24 cellular contexts compared by ENCODE assay signal in genomic region chr11:81342956-81343355, GRCh38.
"Had no signal": no experiment of that assay in that cellular context is flagged by ENCODE, and none has a peak within 500 bp of the region (broad histone marks: within the 10 kb centered on the region; RNA-seq: fewer than 3 reads in every experiment).

No MANE protein-coding gene starts in this region.

- H3K4me3 ChIP-seq: esophagus muscularis mucosa, heart right ventricle, left ventricle myocardium inferior, lung, sigmoid colon, tibial artery, upper lobe of right lung had no signal

- H3K36me3 ChIP-seq: esophagus muscularis mucosa, heart right ventricle, left ventricle myocardium inferior, sigmoid colon, tibial artery, upper lobe of right lung had no signal

- H3K9me3 ChIP-seq: esophagus muscularis mucosa, heart right ventricle, left ventricle myocardium inferior, sigmoid colon, tibial artery, upper lobe of right lung had no signal

- H3K4me1 Mint-ChIP-seq: activated B cell treated with CpG ODN at 0.5 μM for 24 hours; activated CD4-positive, alpha-beta T cell treated with anti-CD3 and anti-CD28 coated beads for 36 hours; nephron progenitor cell; stimulated activated memory B cell treated with anti-CD40 and anti-IgM and Interleukin-4, amounts not matched to agents 10 μg/mL and 1 μg/mL and 100 μg/mL, for 72 hours; stimulated activated naive CD8-positive, alpha-beta T cell treated with anti-CD3 and anti-CD28 coated beads, Interleukin-15, amount 100 ng/mL, for 72 hours; T-cell had no signal

- H3K27me3 ChIP-seq: esophagus muscularis mucosa, foreskin keratinocyte, heart right ventricle, sigmoid colon, tibial artery, upper lobe of right lung had no signal

- H3K36me3 Mint-ChIP-seq: activated naive CD4-positive, alpha-beta T cell treated with anti-CD3 and anti-CD28 coated beads, Interleukin-2, amount 50 U/mL, for 72 hours; stimulated activated memory B cell treated with anti-CD40 and anti-IgM and Interleukin-4, amounts not matched to agents 10 μg/mL and 1 μg/mL and 100 μg/mL, for 72 hours; T-cell had no signal

- H3K4me1 ChIP-seq: esophagus muscularis mucosa, foreskin keratinocyte, heart right ventricle, left ventricle myocardium inferior, sigmoid colon, tibial artery, upper lobe of right lung had no signal

- H3K27ac Mint-ChIP-seq: activated B cell treated with CpG ODN at 0.5 μM for 24 hours; activated CD4-positive, alpha-beta T cell treated with anti-CD3 and anti-CD28 coated beads for 36 hours; activated CD8-positive, alpha-beta T cell treated with anti-CD3 and anti-CD28 coated beads, Interleukin-2, amount 10 ng/mL, durations not matched to agents 7 days and 5 days; activated naive CD4-positive, alpha-beta T cell treated with anti-CD3 and anti-CD28 coated beads, Interleukin-2, amount 50 U/mL, for 72 hours; activated T-cell treated with anti-CD3 and anti-CD28 coated beads, Interleukin-2, amount 50 U/mL, for 72 hours; nephron progenitor cell; stimulated activated memory B cell treated with anti-CD40 and anti-IgM and Interleukin-4, amounts not matched to agents 10 μg/mL and 1 μg/mL and 100 μg/mL, for 72 hours; stimulated activated naive CD8-positive, alpha-beta T cell treated with anti-CD3 and anti-CD28 coated beads, Interleukin-15, amount 100 ng/mL, for 72 hours; T-cell had no signal

- H3K27me3 Mint-ChIP-seq: activated B cell treated with CpG ODN at 0.5 μM for 24 hours; activated CD4-positive, alpha-beta T cell treated with anti-CD3 and anti-CD28 coated beads for 36 hours; stimulated activated memory B cell treated with anti-CD40 and anti-IgM and Interleukin-4, amounts not matched to agents 10 μg/mL and 1 μg/mL and 100 μg/mL, for 72 hours; stimulated activated naive CD8-positive, alpha-beta T cell treated with anti-CD3 and anti-CD28 coated beads, Interleukin-15, amount 100 ng/mL, for 72 hours; T-cell had no signal

- H3K27ac ChIP-seq: esophagus muscularis mucosa, foreskin keratinocyte, heart right ventricle, left ventricle myocardium inferior, sigmoid colon, tibial artery, upper lobe of right lung had no signal

- H3K4me3 Mint-ChIP-seq: activated B cell treated with CpG ODN at 0.5 μM for 24 hours; activated CD4-positive, alpha-beta T cell treated with anti-CD3 and anti-CD28 coated beads for 36 hours; activated CD8-positive, alpha-beta T cell treated with anti-CD3 and anti-CD28 coated beads, Interleukin-2, amount 10 ng/mL, durations not matched to agents 7 days and 5 days; activated T-cell treated with anti-CD3 and anti-CD28 coated beads, Interleukin-2, amount 50 U/mL, for 72 hours; nephron progenitor cell; stimulated activated memory B cell treated with anti-CD40 and anti-IgM and Interleukin-4, amounts not matched to agents 10 μg/mL and 1 μg/mL and 100 μg/mL, for 72 hours; stimulated activated naive CD8-positive, alpha-beta T cell treated with anti-CD3 and anti-CD28 coated beads, Interleukin-15, amount 100 ng/mL, for 72 hours; T-cell had no signal

- ATAC-seq: activated CD4-positive, alpha-beta T cell treated with anti-CD3 and anti-CD28 coated beads for 36 hours; activated CD8-positive, alpha-beta T cell treated with anti-CD3 and anti-CD28 coated beads, Interleukin-2, amount 10 ng/mL, durations not matched to agents 7 days and 5 days; activated naive CD4-positive, alpha-beta T cell treated with anti-CD3 and anti-CD28 coated beads, Interleukin-2, amount 50 U/mL, for 72 hours; activated T-cell treated with anti-CD3 and anti-CD28 coated beads, Interleukin-2, amount 50 U/mL, for 72 hours; foreskin keratinocyte; heart right ventricle; stimulated activated memory B cell treated with anti-CD40 and anti-IgM and Interleukin-4, amounts not matched to agents 10 μg/mL and 1 μg/mL and 100 μg/mL, for 72 hours; stimulated activated naive CD8-positive, alpha-beta T cell treated with anti-CD3 and anti-CD28 coated beads, Interleukin-15, amount 100 ng/mL, for 72 hours; T-cell; upper lobe of right lung had no signal

- H3K9me3 Mint-ChIP-seq: nephron progenitor cell had no signal

- DNase-seq: activated B cell treated with CpG ODN at 0.5 μM for 24 hours; activated CD4-positive, alpha-beta T cell treated with anti-CD3 and anti-CD28 coated beads for 36 hours; activated CD8-positive, alpha-beta T cell treated with anti-CD3 and anti-CD28 coated beads, Interleukin-2, amount 10 ng/mL, durations not matched to agents 7 days and 5 days; activated naive CD4-positive, alpha-beta T cell; activated T-cell treated with anti-CD3 and anti-CD28 coated beads for 4 hours; activated T-cell treated with anti-CD3 and anti-CD28 coated beads, Interleukin-2, amount 50 U/mL, for 72 hours; effector CD4-positive, alpha-beta T cell; foreskin keratinocyte; heart right ventricle; kidney glomerular epithelial cell; left ventricle myocardium inferior; nephron progenitor cell; sigmoid colon; small intestine; stimulated activated CD4-positive, alpha-beta T cell treated with anti-CD3 and anti-CD28 coated beads, Interleukin-4, amount 100 ng/mL, for 24 hours; stimulated activated naive CD8-positive, alpha-beta T cell treated with anti-CD3 and anti-CD28 coated beads, Interleukin-15, amount 100 ng/mL, for 72 hours; substantia nigra; T-cell; tibial artery; upper lobe of right lung had no signal
